ENCODE assay signal across 11 cellular contexts in the genomic region with DNA sequence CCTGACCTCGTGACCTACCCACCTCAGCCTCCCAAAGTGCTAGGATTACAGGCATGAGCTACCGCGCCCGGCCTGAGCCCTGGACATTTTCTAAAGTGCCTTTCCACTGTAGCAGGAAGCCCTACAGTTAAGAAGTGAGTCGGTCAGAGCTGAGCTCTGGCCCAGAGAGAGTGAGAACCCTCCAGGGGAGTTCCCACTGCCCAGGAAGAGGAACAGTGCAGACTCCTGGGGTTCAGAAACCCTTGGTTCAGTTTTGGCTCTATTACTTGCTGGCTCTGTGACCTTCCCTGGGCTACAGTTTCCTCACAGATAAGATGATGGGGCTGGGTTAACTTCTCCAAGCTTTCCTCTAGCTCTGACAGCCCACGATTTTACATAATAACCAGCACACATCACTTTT. TPM values are rescaled to one million over a fixed set of nuclear protein-coding genes. Genes with fewer than 3 reads are reported as not detected.
DNase-seq lines count a peak whose midpoint lies in the region; ATAC-seq and TF ChIP-seq lines count a peak whose summit lies in the region.
"Had no signal": no experiment of that assay in that cellular context is flagged by ENCODE, and none has a peak within 500 bp of the region (broad histone marks: within the 10 kb centered on the region; RNA-seq: fewer than 3 reads in every experiment).

No MANE protein-coding gene starts in this region.

- H3K27ac Mint-ChIP-seq in CD4-positive, alpha-beta T cell = peak overlapping the region; percentile 38
- H3K27ac Mint-ChIP-seq in glutamatergic neuron (ENCODE audit: unreplicated experiment) = no peak overlapping the region

- no peak for TF ChIP-seq CTCF in CD4-positive, alpha-beta T cell (IDR thresholded peaks at IDR 0.05)
- no peak for TF ChIP-seq CTCF in glutamatergic neuron (IDR thresholded peaks at IDR 0.05; ENCODE audit: partially characterized antibody, unreplicated experiment)

- POLR2A ChIA-PET in CD4-positive, alpha-beta T cell (lab: Charles Lee) = interaction anchor here (0.6 kb wide), 1 partner anchor 20 kb away, joined by 3 read pairs; no protein-coding TSS in a partner anchor

- H3K9me3 ChIP-seq in CD4-positive, alpha-beta T cell (ENCODE audit: control insufficient read depth, low read length) = no peaks in the 10 kb centered on the region
- H3K9me3 ChIP-seq: colonic mucosa had no signal

- H3K36me3 Mint-ChIP-seq in CD4-positive, alpha-beta T cell (ENCODE audit: low read depth) = peaks cover 5% of the 10 kb centered on the region
- H3K36me3 Mint-ChIP-seq in glutamatergic neuron (ENCODE audit: unreplicated experiment) = no peaks in the 10 kb centered on the region

- H3K27me3 Mint-ChIP-seq in CD4-positive, alpha-beta T cell = no peaks in the 10 kb centered on the region
- peaks cover 4% of the 10 kb centered on the region for H3K27me3 Mint-ChIP-seq in glutamatergic neuron (ENCODE audit: unreplicated experiment)

- no peaks in the 10 kb centered on the region for H3K9me3 Mint-ChIP-seq in CD4-positive, alpha-beta T cell
- peaks cover 1% of the 10 kb centered on the region for H3K9me3 Mint-ChIP-seq in glutamatergic neuron (ENCODE audit: unreplicated experiment)

- CTCF ChIA-PET in CD4-positive, alpha-beta T cell (lab: Charles Lee) = interaction anchor here (0.9 to 1.0 kb wide), 2 partner anchors 21 to 199 kb away, joined by 3 to 5 read pairs; partner anchors contain the start of gene SLC9A1

- intact Hi-C loops in CD4-positive, alpha-beta T cell (cut with DNase I, micrococcal nuclease) = no loop called here

- DNase-seq in CD4-positive, alpha-beta T cell = no peak
- DNase-seq in GM19238 (ENCODE audit: insufficient read length, low spot score) (peak; percentile 39), left lobe of liver (ENCODE audit: low spot score) (no peak), glutamatergic neuron (no peak), NCI-H2196 (lab: John Stamatoyannopoulos, UW; ENCODE audit: unreplicated experiment) (no peak), KG1 (lab: John Stamatoyannopoulos, UW) (no peak)
- DNase-seq in stimulated activated naive CD4-positive, alpha-beta T cell (lab: John Stamatoyannopoulos, UW) = no peak
- DNase-seq: C1 segment of cervical spinal cord, colonic mucosa, NCI-H1105 treated with DMSO at 0.1 percent for 48 hours had no signal

- peaks cover 38% of the 10 kb centered on the region for H3K4me1 Mint-ChIP-seq in CD4-positive, alpha-beta T cell (ENCODE audit: low read depth)
- peaks cover 19% of the 10 kb centered on the region for H3K4me1 Mint-ChIP-seq in glutamatergic neuron (ENCODE audit: low read depth, unreplicated experiment)

- no peak overlapping the region for H3K27ac ChIP-seq in CD4-positive, alpha-beta T cell (ENCODE audit: low read depth, low read length)
- H3K27ac ChIP-seq: colonic mucosa had no signal

- ATAC-seq in CD4-positive, alpha-beta T cell (ENCODE audit: poor library complexity) = no peak
- ATAC-seq in HG03558 (IDR thresholded peaks at IDR 0.05; ENCODE audit: extremely low read depth, unreplicated experiment) (peak; percentile 39), left lobe of liver (peak; percentile 60)

- H3K4me3 Mint-ChIP-seq in CD4-positive, alpha-beta T cell = no peak overlapping the region
- no peak overlapping the region for H3K4me3 Mint-ChIP-seq in glutamatergic neuron (ENCODE audit: unreplicated experiment)

- H3K27me3 ChIP-seq in CD4-positive, alpha-beta T cell (ENCODE audit: control insufficient read depth, insufficient read depth, low read length) = no peaks in the 10 kb centered on the region
- H3K27me3 ChIP-seq: colonic mucosa had no signal

RNA-seq across cellular contexts. Expression of gene SLC9A1, which starts 20.9 kb away (rescaled TPM):
- total RNA-seq in CD4-positive, alpha-beta T cell = 10 to 100 TPM; 14.2 to 19.0 TPM
- total RNA-seq in left lobe of liver (2.7 TPM), glutamatergic neuron (ENCODE audit: unreplicated experiment) (16.7 TPM)
